In the genomic region with DNA sequence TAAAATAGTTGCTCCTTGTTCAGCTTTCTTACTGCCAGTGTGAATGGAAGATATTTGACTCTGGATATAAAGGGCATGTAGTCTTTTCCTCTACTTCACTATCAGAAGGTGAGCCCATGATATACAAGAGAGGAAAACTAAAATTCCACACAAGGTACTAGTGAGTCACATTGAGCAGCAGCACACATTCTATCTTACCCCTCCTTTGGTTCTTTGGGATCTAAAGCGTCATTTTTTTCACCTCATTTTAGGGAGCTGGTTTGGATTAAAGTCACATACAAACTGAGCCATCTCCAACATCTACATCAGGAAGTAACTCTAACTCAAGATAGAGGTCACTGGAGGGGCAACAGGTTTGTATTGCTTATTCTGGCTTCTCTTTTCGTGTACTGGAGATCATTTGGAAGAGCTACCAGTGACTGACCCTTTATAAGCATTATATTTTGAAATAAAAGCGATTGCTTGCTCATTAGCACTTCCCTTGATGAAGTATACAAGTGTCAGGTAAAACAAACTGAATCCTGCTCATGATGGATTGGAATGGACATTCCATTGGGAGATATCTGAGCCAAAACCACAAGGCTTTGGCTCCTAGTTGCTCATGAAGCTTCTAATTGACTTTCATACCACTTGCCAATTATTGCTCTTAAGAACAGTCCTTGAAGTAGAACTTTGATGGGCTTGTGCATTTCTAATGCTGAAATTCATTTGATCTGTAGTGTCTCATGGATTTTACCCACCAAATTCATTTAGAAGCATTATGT, we compare ENCODE assay signal across 1 cellular context.
TF ChIP-seq lines count a peak whose summit lies in the region.

No MANE protein-coding gene starts in this region.

TF ChIP-seq in A549, 52 proteins besides CTCF, POLR2A, EP300 and RAD21 (continued from another document):
- TF ChIP-seq, protein P1, sequence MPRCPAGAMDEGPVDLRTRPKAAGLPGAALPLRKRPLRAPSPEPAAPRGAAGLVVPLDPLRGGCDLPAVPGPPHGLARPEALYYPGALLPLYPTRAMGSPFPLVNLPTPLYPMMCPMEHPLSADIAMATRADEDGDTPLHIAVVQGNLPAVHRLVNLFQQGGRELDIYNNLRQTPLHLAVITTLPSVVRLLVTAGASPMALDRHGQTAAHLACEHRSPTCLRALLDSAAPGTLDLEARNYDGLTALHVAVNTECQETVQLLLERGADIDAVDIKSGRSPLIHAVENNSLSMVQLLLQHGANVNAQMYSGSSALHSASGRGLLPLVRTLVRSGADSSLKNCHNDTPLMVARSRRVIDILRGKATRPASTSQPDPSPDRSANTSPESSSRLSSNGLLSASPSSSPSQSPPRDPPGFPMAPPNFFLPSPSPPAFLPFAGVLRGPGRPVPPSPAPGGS (IDR thresholded peaks at IDR 0.05), result no peak
- TF ChIP-seq CHD2 (IDR thresholded peaks at IDR 0.05; ENCODE audit: low read length, partially characterized antibody) (no peak), MYC (IDR thresholded peaks at IDR 0.05; ENCODE audit: borderline replicate concordance, low read length) (no peak), RARB (CRISPR knock-in tag; IDR thresholded peaks at IDR 0.05) (no peak), RFX5 (IDR thresholded peaks at IDR 0.05) (no peak), POLR2AphosphoS2 (conservative IDR thresholded peaks at IDR 0.05; ENCODE audit: low read length) (no peak), EHMT2 (IDR thresholded peaks at IDR 0.05; ENCODE audit: low read depth) (no peak), CHD4 (IDR thresholded peaks at IDR 0.05; ENCODE audit: borderline replicate concordance) (no peak), FOXS1 (CRISPR knock-in tag; IDR thresholded peaks at IDR 0.05) (no peak)
- TF ChIP-seq, protein P2, sequence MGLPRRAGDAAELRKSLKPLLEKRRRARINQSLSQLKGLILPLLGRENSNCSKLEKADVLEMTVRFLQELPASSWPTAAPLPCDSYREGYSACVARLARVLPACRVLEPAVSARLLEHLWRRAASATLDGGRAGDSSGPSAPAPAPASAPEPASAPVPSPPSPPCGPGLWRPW (IDR thresholded peaks at IDR 0.05), result no peak
